8 cellular contexts compared by ENCODE assay signal in genomic region chr2:181305151-181306123, GRCh38.
DNase-seq lines count a peak whose midpoint lies in the region; ATAC-seq and TF ChIP-seq lines count a peak whose summit lies in the region.

No MANE protein-coding gene starts in this region.

- peak; percentile 90 for ATAC-seq in HG02852 (IDR thresholded peaks at IDR 0.05; ENCODE audit: unreplicated experiment)
- peak; percentile 77 for ATAC-seq in naive thymus-derived CD4-positive, alpha-beta T cell

- H3K36me3 Mint-ChIP-seq in activated naive CD4-positive, alpha-beta T cell treated with anti-CD3 and anti-CD28 coated beads, Interleukin-2, amount 10 ng/mL, durations not matched to agents 7 days and 5 days: peaks cover 2% of the 10 kb centered on the region
- peaks cover 0 to 3% (median 0%) of the 10 kb centered on the region in 5 donors for H3K36me3 Mint-ChIP-seq in naive thymus-derived CD4-positive, alpha-beta T cell

- no peaks in the 10 kb centered on the region for H3K27me3 Mint-ChIP-seq in activated naive CD4-positive, alpha-beta T cell treated with anti-CD3 and anti-CD28 coated beads, Interleukin-2, amount 10 ng/mL, durations not matched to agents 7 days and 5 days
- no peaks in the 10 kb centered on the region for H3K27me3 Mint-ChIP-seq in naive thymus-derived CD4-positive, alpha-beta T cell

- peak; percentile 24 for DNase-seq in stimulated activated CD4-positive, alpha-beta T cell treated with anti-CD3 and anti-CD28 coated beads, Interleukin-15, amount 100 ng/mL, for 24 hours
- DNase-seq in stimulated activated CD4-positive, alpha-beta T cell treated with anti-CD3 and anti-CD28 coated beads, Interleukin-2, amount 100 ng/mL, for 48 hours: no peak
- DNase-seq in NCI-H2227 (lab: John Stamatoyannopoulos, UW; ENCODE audit: unreplicated experiment) (peak; percentile 58), T1000 (lab: John Stamatoyannopoulos, UW) (no peak), ascending aorta (ENCODE audit: low spot score in 2 of 2) (no peak)
- DNase-seq in activated naive CD4-positive, alpha-beta T cell treated with anti-CD3 and anti-CD28 coated beads, Interleukin-2, amount 10 ng/mL, durations not matched to agents 7 days and 5 days: peak; percentile 80
- DNase-seq in naive thymus-derived CD4-positive, alpha-beta T cell: peak in 5 of 9 donors; percentile 47 to 61 (median 54)

- no peaks in the 10 kb centered on the region for H3K9me3 Mint-ChIP-seq in activated naive CD4-positive, alpha-beta T cell treated with anti-CD3 and anti-CD28 coated beads, Interleukin-2, amount 10 ng/mL, durations not matched to agents 7 days and 5 days
- no peaks in the 10 kb centered on the region for H3K9me3 Mint-ChIP-seq in naive thymus-derived CD4-positive, alpha-beta T cell

- H3K4me1 ChIP-seq in naive thymus-derived CD4-positive, alpha-beta T cell (ENCODE audit: control insufficient read depth in 2 of 2, insufficient read depth in 2 of 2, low read length in 2 of 2): peaks cover 66 to 73% of the 10 kb centered on the region in 2 donors
- no peaks in the 10 kb centered on the region for H3K4me1 ChIP-seq in ascending aorta

- H3K27ac Mint-ChIP-seq in activated naive CD4-positive, alpha-beta T cell treated with anti-CD3 and anti-CD28 coated beads, Interleukin-2, amount 10 ng/mL, durations not matched to agents 7 days and 5 days: peak overlapping the region; percentile 98
- peak overlapping the region; percentile 90 to 100 (median 95) for H3K27ac Mint-ChIP-seq in naive thymus-derived CD4-positive, alpha-beta T cell

- H3K9me3 ChIP-seq in naive thymus-derived CD4-positive, alpha-beta T cell (ENCODE audit: control insufficient read depth in 2 of 3, low read length in 3 of 3): no peaks in the 10 kb centered on the region
- H3K9me3 ChIP-seq in ascending aorta: no peaks in the 10 kb centered on the region

- peak overlapping the region; percentile 57 for H3K4me3 Mint-ChIP-seq in activated naive CD4-positive, alpha-beta T cell treated with anti-CD3 and anti-CD28 coated beads, Interleukin-2, amount 10 ng/mL, durations not matched to agents 7 days and 5 days
- peak overlapping the region; percentile 71 to 94 (median 82) for H3K4me3 Mint-ChIP-seq in naive thymus-derived CD4-positive, alpha-beta T cell

- H3K4me1 Mint-ChIP-seq in activated naive CD4-positive, alpha-beta T cell treated with anti-CD3 and anti-CD28 coated beads, Interleukin-2, amount 10 ng/mL, durations not matched to agents 7 days and 5 days: peaks cover 87% of the 10 kb centered on the region
- H3K4me1 Mint-ChIP-seq in naive thymus-derived CD4-positive, alpha-beta T cell: peaks cover 49 to 90% (median 85%) of the 10 kb centered on the region in 7 donors

- H3K36me3 ChIP-seq in naive thymus-derived CD4-positive, alpha-beta T cell (ENCODE audit: control insufficient read depth in 2 of 3, insufficient read depth in 3 of 3, low read length in 3 of 3): no peaks in the 10 kb centered on the region
- H3K36me3 ChIP-seq in ascending aorta: no peaks in the 10 kb centered on the region

- H3K27ac ChIP-seq in naive thymus-derived CD4-positive, alpha-beta T cell (ENCODE audit: low read depth, low read length): peak overlapping the region; percentile 84
- H3K27ac ChIP-seq in ascending aorta: no peak overlapping the region

- intact Hi-C loops in naive thymus-derived CD4-positive, alpha-beta T cell (cut with micrococcal nuclease): loop anchor here (1.0 to 10.0 kb wide), 11 partner anchors 8 to 1298 kb away; partner anchors contain the start of genes UBE2E3 (in 2 of the 2) and CWC22 (in 1 of the 2)
- intact Hi-C loops in ascending aorta (cut with DNase I): no loop called here

- peak overlapping the region; percentile 14 for H3K4me3 ChIP-seq in naive thymus-derived CD4-positive, alpha-beta T cell (ENCODE audit: low read length)
- no peak overlapping the region for H3K4me3 ChIP-seq in ascending aorta

- H3K27me3 ChIP-seq in naive thymus-derived CD4-positive, alpha-beta T cell (ENCODE audit: control insufficient read depth in 2 of 2, insufficient read depth in 2 of 2, low read length in 2 of 2): no peaks in the 10 kb centered on the region
- no peaks in the 10 kb centered on the region for H3K27me3 ChIP-seq in ascending aorta

- no peak for TF ChIP-seq CTCF in ascending aorta (IDR thresholded peaks at IDR 0.05)

- POLR2A ChIA-PET in naive thymus-derived CD4-positive, alpha-beta T cell (lab: Charles Lee): interaction anchor here (0.6 to 8.1 kb wide), 11 partner anchors 8 to 179 kb away, joined by 3 to 69 read pairs (median 3); partner anchors contain the start of gene ITGA4

- CTCF ChIA-PET in activated naive CD4-positive, alpha-beta T cell treated with anti-CD3 and anti-CD28 coated beads, Interleukin-2, amount 10 ng/mL, durations not matched to agents 7 days and 5 days (lab: Charles Lee): interaction anchor here (0.7 to 2.0 kb wide), 15 partner anchors 9 to 200 kb away, joined by 3 to 15 read pairs (median 4); partner anchors contain the start of gene ITGA4
- CTCF ChIA-PET in naive thymus-derived CD4-positive, alpha-beta T cell (lab: Charles Lee): interaction anchor here (0.6 to 5.4 kb wide), 12 partner anchors 29 to 410 kb away, joined by 3 to 35 read pairs (median 4); partner anchors contain the start of gene ITGA4

Comparison
In these comparisons a context has a peak if more than half of its experiments do, and no peak if none do; other contexts are left out.
1. DNase-seq: peak in stimulated activated CD4-positive, alpha-beta T cell treated with anti-CD3 and anti-CD28 coated beads, Interleukin-15, amount 100 ng/mL, for 24 hours (single experiment), NCI-H2227 (single experiment), activated naive CD4-positive, alpha-beta T cell treated with anti-CD3 and anti-CD28 coated beads, Interleukin-2, amount 10 ng/mL, durations not matched to agents 7 days and 5 days (single experiment) and naive thymus-derived CD4-positive, alpha-beta T cell (5 of 9); none in stimulated activated CD4-positive, alpha-beta T cell treated with anti-CD3 and anti-CD28 coated beads, Interleukin-2, amount 100 ng/mL, for 48 hours (0 of 2), T1000 (single experiment) and ascending aorta (0 of 2).